In genomic region chr2:3388412-3388738, GRCh38 we compare ENCODE assay signal across 22 cellular contexts. TPM values are rescaled to one million over a fixed set of nuclear protein-coding genes. Genes with fewer than 3 reads are reported as not detected.
DNase-seq lines count a peak whose midpoint lies in the region; ATAC-seq, FAIRE-seq and TF ChIP-seq lines count a peak whose summit lies in the region.
"Had no signal": no experiment of that assay in that cellular context is flagged by ENCODE, and none has a peak within 500 bp of the region (broad histone marks: within the 10 kb centered on the region; RNA-seq: fewer than 3 reads in every experiment).

No MANE protein-coding gene starts in this region.

- H2BK12ac ChIP-seq in neuronal stem cell (ENCODE audit: low read length) = no peak overlapping the region

- CTCF ChIA-PET in HepG2 (lab: Yijun Ruan, JAX; ENCODE audit: low intra/inter-chr PET ratio, low total read pairs) = no interaction called here

- over 99% methylated on average over 31 of the region's 31 CpGs for WGBS in HepG2 (ENCODE audit: low lambda C conversion rate)
- WGBS in right lobe of liver (ENCODE audit: insufficient coverage, low coverage, low lambda C conversion rate, missing lambda C conversion rate) = 96% methylated on average over 18 of the region's 31 CpGs
- WGBS in neuronal stem cell (ENCODE audit: extremely low coverage in 2 of 2, insufficient read length in 2 of 2, insufficient replicate concordance in 1 of 2), 2 donors = no CpG with 5 or more reads among the region's 31 CpGs
- 73 to 89% methylated on average over 15 to 31 of the region's 31 CpGs for WGBS in testis, 2 donors

- H3K4ac ChIP-seq in neuronal stem cell (ENCODE audit: low read length) = no peak overlapping the region

- no peak overlapping the region for H3K18ac ChIP-seq in neuronal stem cell (ENCODE audit: low read length)

- no peaks in the 10 kb centered on the region for H3K27me3 ChIP-seq in HepG2 (ENCODE audit: control insufficient read depth in 1 of 2, insufficient read depth in 2 of 2, low read length in 2 of 2)
- H3K27me3 ChIP-seq in right lobe of liver = no peaks in the 10 kb centered on the region
- H3K27me3 ChIP-seq in neuronal stem cell (ENCODE audit: control insufficient read depth in 3 of 3, insufficient read depth in 3 of 3, low read depth in 1 of 3, low read length in 3 of 3) = no peaks in the 10 kb centered on the region
- H3K27me3 ChIP-seq in testis = no peaks in the 10 kb centered on the region
- H3K27me3 ChIP-seq: BLaER1 treated with 17β-estradiol and CSF1 and Interleukin-3, amounts not matched to agents 10 nM and 100 nM had no signal

- peak overlapping the region; percentile 38 for H3K14ac ChIP-seq in neuronal stem cell (ENCODE audit: low read length)

- no peak for FAIRE-seq in HepG2 (lab: Jason Lieb, UNC)
- FAIRE-seq: A549, D721Med, G401.6, GM12892, GM18507 had no signal

- H2BK15ac ChIP-seq in neuronal stem cell (ENCODE audit: low read length) = no peak overlapping the region

- DNase-seq in HepG2 (ENCODE audit: low spot score) = no peak
- DNase-seq in right lobe of liver = no peak
- DNase-seq in neuronal stem cell (ENCODE audit: low spot score) = no peak
- no peak for DNase-seq in testis
- no peak for DNase-seq in Right ventricle myocardium inferior (ENCODE audit: missing footprints)
- DNase-seq in iPS-NIHi11 (ENCODE audit: low spot score) = no peak
- DNase-seq: AML-193; Caco-2; Calu3; CD4-positive, alpha-beta T cell; CD8-positive, alpha-beta T cell; DMS79 treated with DMSO at 0.1 percent for 48 hours; GF-D8 had no signal

- H2AK5ac ChIP-seq in neuronal stem cell (ENCODE audit: low read depth, low read length) = no peak overlapping the region

- no peak for TF ChIP-seq CTCF in HepG2 (CRISPR knock-in tag; IDR thresholded peaks at IDR 0.05)
- no peak for TF ChIP-seq CTCF in right lobe of liver (IDR thresholded peaks at IDR 0.05)
- no peak for TF ChIP-seq CTCF in testis (IDR thresholded peaks at IDR 0.05)

- no peak overlapping the region for H3K27ac ChIP-seq in HepG2 (ENCODE audit: extremely low read length, insufficient read depth, low read length)
- H3K27ac ChIP-seq in right lobe of liver = no peak overlapping the region
- H3K27ac ChIP-seq in neuronal stem cell (replicated peaks; ENCODE audit: low read length) = no peak overlapping the region
- H3K27ac ChIP-seq in testis = no peak overlapping the region
- H3K27ac ChIP-seq: 22Rv1; A549; BLaER1 treated with 17β-estradiol and CSF1 and Interleukin-3, amounts not matched to agents 10 nM and 100 nM; C4-2B had no signal

- intact Hi-C loops in HepG2 (cut with micrococcal nuclease; ENCODE audit: unreplicated experiment) = no loop called here
- intact Hi-C loops in right lobe of liver (cut with DNase I) = no loop called here
- intact Hi-C loops in testis (cut with DNase I; ENCODE audit: low total_unique reads) = no loop called here
- intact Hi-C loops in Right ventricle myocardium inferior (cut with DNase I) = no loop called here

- peak overlapping the region; percentile 43 for H4K8ac ChIP-seq in neuronal stem cell (ENCODE audit: low read depth, low read length)

- no peak overlapping the region for H2BK120ac ChIP-seq in neuronal stem cell (ENCODE audit: low read depth, low read length)

- peaks cover 6% of the 10 kb centered on the region for H3K79me1 ChIP-seq in neuronal stem cell (ENCODE audit: low read depth, low read length)

- no peak overlapping the region for H3K23ac ChIP-seq in neuronal stem cell (ENCODE audit: low read depth, low read length, poor library complexity)

- no peak for TF ChIP-seq RAD21 in HepG2 (CRISPR knock-in tag; IDR thresholded peaks at IDR 0.05)

- no peak for TF ChIP-seq EP300 in HepG2 (IDR thresholded peaks at IDR 0.05; ENCODE audit: low read depth in 2 of 2, low read length in 2 of 2)
- no peak for TF ChIP-seq EP300 in HepG2 (CRISPR knock-in tag; IDR thresholded peaks at IDR 0.05; ENCODE audit: borderline replicate concordance)

- H3K4me1 ChIP-seq in HepG2 (ENCODE audit: insufficient read depth, low read length) (no peaks in the 10 kb centered on the region), right lobe of liver (no peaks in the 10 kb centered on the region), neuronal stem cell (ENCODE audit: control insufficient read depth in 2 of 2, insufficient read depth in 1 of 2, low read depth in 1 of 2, low read length in 2 of 2) (no peaks in the 10 kb centered on the region), testis (no peaks in the 10 kb centered on the region)
- H3K4me1 ChIP-seq: A549, Caco-2 had no signal

- H3K9ac ChIP-seq in HepG2 (ENCODE audit: insufficient read depth, low read depth, low read length) (no peak overlapping the region), neuronal stem cell (ENCODE audit: low read depth, low read length, poor library complexity) (no peak overlapping the region)
- H3K9ac ChIP-seq: BLaER1 treated with 17β-estradiol and CSF1 and Interleukin-3, amounts not matched to agents 10 nM and 100 nM had no signal

- ATAC-seq in HepG2 = no peak
- no peak for ATAC-seq in right lobe of liver
- ATAC-seq in Right ventricle myocardium inferior = no peak
- no peak for ATAC-seq in GM21526 (IDR thresholded peaks at IDR 0.05; ENCODE audit: low FRiP score, unreplicated experiment)
- ATAC-seq: A549; CD8-positive, alpha-beta T cell had no signal

- H4K20me1 ChIP-seq in HepG2 (ENCODE audit: insufficient read depth, low read length) = no peaks in the 10 kb centered on the region

- POLR2A ChIA-PET in HepG2 (lab: Yijun Ruan, JAX) = no interaction called here

- H3K4me3 ChIP-seq in HepG2 (replicated peaks in 1 of 3; ENCODE audit: insufficient read depth in 1 of 3, low read depth in 2 of 3, low read length in 3 of 3) (no peak overlapping the region), right lobe of liver (no peak overlapping the region), neuronal stem cell (ENCODE audit: low read length in 2 of 2) (no peak overlapping the region), testis (peak overlapping the region; percentile 22 to 47)
- H3K4me3 ChIP-seq: A549; BLaER1 treated with 17β-estradiol and CSF1 and Interleukin-3, amounts not matched to agents 10 nM and 100 nM had no signal

- peaks cover 16 to 47% of the 10 kb centered on the region in 2 experiments for H3K36me3 ChIP-seq in HepG2 (replicated peaks in 1 of 2; ENCODE audit: control insufficient read depth in 1 of 2, insufficient read depth in 2 of 2, low read length in 2 of 2)
- H3K36me3 ChIP-seq in right lobe of liver = peaks cover 0 to 21% (median 13%) of the 10 kb centered on the region in 4 donors
- peaks cover 20 to 87% of the 10 kb centered on the region in 2 donors for H3K36me3 ChIP-seq in neuronal stem cell (replicated peaks in 1 of 2; ENCODE audit: control insufficient read depth in 2 of 2, insufficient read depth in 2 of 2, low read length in 2 of 2)
- H3K36me3 ChIP-seq in testis (ENCODE audit: low read depth, missing control alignments) = no peaks in the 10 kb centered on the region

- H3K9me3 ChIP-seq in HepG2 (ENCODE audit: low read length) = no peaks in the 10 kb centered on the region
- no peaks in the 10 kb centered on the region for H3K9me3 ChIP-seq in right lobe of liver
- H3K9me3 ChIP-seq in neuronal stem cell (replicated peaks in 1 of 2; ENCODE audit: control insufficient read depth in 2 of 2, insufficient read depth in 1 of 2, low read depth in 1 of 2, low read length in 2 of 2) = no peaks in the 10 kb centered on the region
- no peaks in the 10 kb centered on the region for H3K9me3 ChIP-seq in testis
- H3K9me3 ChIP-seq: A549, Caco-2 had no signal

- no peak overlapping the region for H4K91ac ChIP-seq in neuronal stem cell (ENCODE audit: low read depth, low read length, poor library complexity)

- H2AFZ ChIP-seq in HepG2 (ENCODE audit: low read length) (no peak overlapping the region), neuronal stem cell (ENCODE audit: low read length) (no peak overlapping the region)

- H3K79me2 ChIP-seq in HepG2 (ENCODE audit: insufficient read depth, low read length) = peaks cover 11% of the 10 kb centered on the region

- BruUV-seq in HepG2 (replicated peaks; lab: Mats Ljungman, UMichigan) = no TSS peak

- TF ChIP-seq POLR2A in HepG2 (IDR thresholded peaks at IDR 0.05; ENCODE audit: insufficient read depth in 1 of 2, low read depth in 2 of 2, low read length in 2 of 2) = no peak
- TF ChIP-seq POLR2A in right lobe of liver (IDR thresholded peaks at IDR 0.05) = no peak
- no peak for TF ChIP-seq POLR2A in testis (IDR thresholded peaks at IDR 0.05)

- in situ Hi-C loops in HepG2 (cut with HindIII; ENCODE audit: extremely low pct_ligation_motif_present, low pct_unique_long_range_greater_than_20kb) = no loop called here

- H3K4me2 ChIP-seq in HepG2 (ENCODE audit: low read depth, low read length) = no peak overlapping the region
- no peak overlapping the region for H3K4me2 ChIP-seq in neuronal stem cell (ENCODE audit: insufficient read depth, low read length, poor library complexity, severe bottlenecking)
- H3K4me2 ChIP-seq: A549; BLaER1 treated with 17β-estradiol and CSF1 and Interleukin-3, amounts not matched to agents 10 nM and 100 nM had no signal

- H2BK5ac ChIP-seq in neuronal stem cell (ENCODE audit: low read length) = no peak overlapping the region

RNA-seq across cellular contexts. Expression of gene TRAPPC12, which starts 8.9 kb away (rescaled TPM):
- total RNA-seq in HepG2 (2016; rRNA removed; fragmentation: Illumina TruSeq; extraction: Trizol) (39.0 and 46.4 TPM in 2 replicates), right lobe of liver (10 to 100 TPM; 39.2 to 92.4 (median 47.8) TPM), testis (100 to 1,000 TPM; 172 to 236 TPM), Right ventricle myocardium inferior (110 TPM)
- 16.2 and 17.3 TPM in 2 replicates for total RNA-seq in HepG2 (2016; cell fraction: cytosol; rRNA removed; fragmentation: Illumina TruSeq; extraction: Trizol; ENCODE audit: low read depth)
- 36.3 and 42.6 TPM in 2 replicates for total RNA-seq in HepG2 (2016; cell fraction: insoluble cytoplasmic fraction; rRNA removed; fragmentation: Illumina TruSeq; extraction: Trizol)
- 24.2 and 25.4 TPM in 2 replicates for total RNA-seq in HepG2 (2016; cell fraction: membrane; rRNA removed; fragmentation: Illumina TruSeq; extraction: Trizol)
- total RNA-seq in HepG2 (2016; cell fraction: nucleus; rRNA removed; fragmentation: Illumina TruSeq; extraction: Trizol) = 55.4 and 61.3 TPM in 2 replicates
- polyA plus RNA-seq in HepG2 (2011; rRNA removed) (97.7 and 137 TPM in 2 replicates), testis (ENCODE audit: insufficient read depth, low read depth, low replicate concordance) (406 TPM)
- 36.5 and 40.1 TPM in 2 replicates for polyA plus RNA-seq in HepG2 (2011; cell fraction: cytosol; rRNA removed)
- polyA plus RNA-seq in HepG2 (2011; cell fraction: nucleus; rRNA removed) = 305 and 380 TPM in 2 replicates
- 58.1 and 63.4 TPM in 2 replicates for polyA plus RNA-seq in HepG2 (2012)
- 7.8 and 8.6 TPM in 2 replicates for polyA plus RNA-seq in HepG2 (2016; cell fraction: cytosol; fragmentation: Illumina TruSeq; extraction: Trizol; ENCODE audit: low read depth)
- polyA plus RNA-seq in HepG2 (2016; cell fraction: insoluble cytoplasmic fraction; fragmentation: Illumina TruSeq; extraction: Trizol; ENCODE audit: low read depth) = 31.5 and 45.0 TPM in 2 replicates
- polyA plus RNA-seq in HepG2 (2016; cell fraction: membrane; fragmentation: Illumina TruSeq; extraction: Trizol; ENCODE audit: low read depth) = 10.3 and 11.5 TPM in 2 replicates
- 95.8 and 113 TPM in 2 replicates for polyA plus RNA-seq in HepG2 (2016; cell fraction: nucleus; fragmentation: Illumina TruSeq; extraction: Trizol; ENCODE audit: insufficient read depth, low read depth)
- 73.3 and 119 TPM in 2 replicates for polyA minus RNA-seq in HepG2 (2011; rRNA and poly(A)+ RNA removed; ENCODE audit: low replicate concordance)
- polyA minus RNA-seq in HepG2 (2011; cell fraction: cytosol; rRNA and poly(A)+ RNA removed) = 30.0 and 39.8 TPM in 2 replicates
- 181 and 183 TPM in 2 replicates for polyA minus RNA-seq in HepG2 (2011; cell fraction: nucleus; rRNA and poly(A)+ RNA removed)
- 37.6 TPM for polyA plus RNA-seq in neuronal stem cell (2013, experiment 1 of 2)
- polyA plus RNA-seq in neuronal stem cell (2013, experiment 2 of 2) = 41.5 TPM

RNA-seq across cellular contexts. Expression of gene EIPR1, which starts 10.8 kb away (rescaled TPM):
- total RNA-seq in HepG2 (2016; rRNA removed; fragmentation: Illumina TruSeq; extraction: Trizol) (70.0 and 92.3 TPM in 2 replicates), right lobe of liver (10 to 100 TPM in 4 of 6 experiments, 1 to 10 TPM in 2; 6.8 to 40.6 (median 11.6) TPM), testis (10 to 100 TPM; 32.1 to 40.2 TPM), Right ventricle myocardium inferior (10.2 TPM)
- 45.6 and 52.4 TPM in 2 replicates for total RNA-seq in HepG2 (2016; cell fraction: cytosol; rRNA removed; fragmentation: Illumina TruSeq; extraction: Trizol; ENCODE audit: low read depth)
- 72.0 and 92.4 TPM in 2 replicates for total RNA-seq in HepG2 (2016; cell fraction: insoluble cytoplasmic fraction; rRNA removed; fragmentation: Illumina TruSeq; extraction: Trizol)
- total RNA-seq in HepG2 (2016; cell fraction: membrane; rRNA removed; fragmentation: Illumina TruSeq; extraction: Trizol) = 79.5 and 92.1 TPM in 2 replicates
- 36.2 and 44.8 TPM in 2 replicates for total RNA-seq in HepG2 (2016; cell fraction: nucleus; rRNA removed; fragmentation: Illumina TruSeq; extraction: Trizol)
- polyA plus RNA-seq in HepG2 (2011; rRNA removed) (84.5 and 96.3 TPM in 2 replicates), testis (ENCODE audit: insufficient read depth, low read depth, low replicate concordance) (31.5 TPM)
- 91.9 and 111 TPM in 2 replicates for polyA plus RNA-seq in HepG2 (2011; cell fraction: cytosol; rRNA removed)
- 54.6 and 61.7 TPM in 2 replicates for polyA plus RNA-seq in HepG2 (2011; cell fraction: nucleus; rRNA removed)
- polyA plus RNA-seq in HepG2 (2012) = 34.2 and 39.9 TPM in 2 replicates
- 47.2 and 54.0 TPM in 2 replicates for polyA plus RNA-seq in HepG2 (2016; cell fraction: cytosol; fragmentation: Illumina TruSeq; extraction: Trizol; ENCODE audit: low read depth)
- polyA plus RNA-seq in HepG2 (2016; cell fraction: insoluble cytoplasmic fraction; fragmentation: Illumina TruSeq; extraction: Trizol; ENCODE audit: low read depth) = 80.5 and 83.1 TPM in 2 replicates
- polyA plus RNA-seq in HepG2 (2016; cell fraction: membrane; fragmentation: Illumina TruSeq; extraction: Trizol; ENCODE audit: low read depth) = 53.9 and 69.3 TPM in 2 replicates
- polyA plus RNA-seq in HepG2 (2016; cell fraction: nucleus; fragmentation: Illumina TruSeq; extraction: Trizol; ENCODE audit: insufficient read depth, low read depth) = 49.2 and 51.5 TPM in 2 replicates
- 65.1 and 87.1 TPM in 2 replicates for polyA minus RNA-seq in HepG2 (2011; rRNA and poly(A)+ RNA removed; ENCODE audit: low replicate concordance)
- 27.9 and 34.1 TPM in 2 replicates for polyA minus RNA-seq in HepG2 (2011; cell fraction: cytosol; rRNA and poly(A)+ RNA removed)
- polyA minus RNA-seq in HepG2 (2011; cell fraction: nucleus; rRNA and poly(A)+ RNA removed) = 48.4 and 54.1 TPM in 2 replicates
- 29.0 TPM for polyA plus RNA-seq in neuronal stem cell (2013, experiment 1 of 2)
- polyA plus RNA-seq in neuronal stem cell (2013, experiment 2 of 2) = 26.5 TPM

Comparison
In these comparisons a context has a peak if more than half of its experiments do, and no peak if none do; other contexts are left out.
1. H3K4me3 ChIP-seq: peak in testis (2 of 2); none in HepG2 (0 of 3), right lobe of liver (0 of 3) and neuronal stem cell (0 of 2).